In genomic region chr11:76768091-76769047, GRCh38 we compare ENCODE assay signal across 1 cellular context.
TF ChIP-seq lines count a peak whose summit lies in the region.

No MANE protein-coding gene starts in this region.

TF ChIP-seq in K562, 482 proteins besides CTCF, POLR2A, EP300 and RAD21 (continued from another document):
- TF ChIP-seq PURB (CRISPR knock-in tag; IDR thresholded peaks at IDR 0.05; ENCODE audit: low read depth): no peak
- TF ChIP-seq ZBTB11 (CRISPR knock-in tag; IDR thresholded peaks at IDR 0.05): no peak
- TF ChIP-seq RBM34 (IDR thresholded peaks at IDR 0.05; ENCODE audit: borderline replicate concordance, insufficient read depth, low read length): no peak
- no peak for TF ChIP-seq ZNF592 (IDR thresholded peaks at IDR 0.05)
- no peak for TF ChIP-seq ZNF695 (CRISPR knock-in tag; IDR thresholded peaks at IDR 0.05)
- TF ChIP-seq ZNF655 (CRISPR knock-in tag; IDR thresholded peaks at IDR 0.05): no peak
- no peak for TF ChIP-seq ETV6 (IDR thresholded peaks at IDR 0.05; ENCODE audit: borderline replicate concordance in 1 of 2, low read depth in 2 of 2, low read length in 1 of 2)
- no peak for TF ChIP-seq ETV6 (CRISPR knock-in tag; IDR thresholded peaks at IDR 0.05; ENCODE audit: borderline replicate concordance)
- TF ChIP-seq, protein P1, sequence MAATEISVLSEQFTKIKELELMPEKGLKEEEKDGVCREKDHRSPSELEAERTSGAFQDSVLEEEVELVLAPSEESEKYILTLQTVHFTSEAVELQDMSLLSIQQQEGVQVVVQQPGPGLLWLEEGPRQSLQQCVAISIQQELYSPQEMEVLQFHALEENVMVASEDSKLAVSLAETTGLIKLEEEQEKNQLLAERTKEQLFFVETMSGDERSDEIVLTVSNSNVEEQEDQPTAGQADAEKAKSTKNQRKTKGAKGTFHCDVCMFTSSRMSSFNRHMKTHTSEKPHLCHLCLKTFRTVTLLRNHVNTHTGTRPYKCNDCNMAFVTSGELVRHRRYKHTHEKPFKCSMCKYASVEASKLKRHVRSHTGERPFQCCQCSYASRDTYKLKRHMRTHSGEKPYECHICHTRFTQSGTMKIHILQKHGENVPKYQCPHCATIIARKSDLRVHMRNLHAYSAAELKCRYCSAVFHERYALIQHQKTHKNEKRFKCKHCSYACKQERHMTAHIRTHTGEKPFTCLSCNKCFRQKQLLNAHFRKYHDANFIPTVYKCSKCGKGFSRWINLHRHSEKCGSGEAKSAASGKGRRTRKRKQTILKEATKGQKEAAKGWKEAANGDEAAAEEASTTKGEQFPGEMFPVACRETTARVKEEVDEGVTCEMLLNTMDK (IDR thresholded peaks at IDR 0.05; ENCODE audit: borderline replicate concordance, insufficient read depth, low read depth, low read length, poor library complexity, severe bottlenecking): no peak
- no peak for TF ChIP-seq RAD51 (IDR thresholded peaks at IDR 0.05; ENCODE audit: borderline replicate concordance, low read depth)
- TF ChIP-seq CHD1 (IDR thresholded peaks at IDR 0.05; ENCODE audit: low read length): no peak
- TF ChIP-seq ZNF589 (CRISPR knock-in tag; IDR thresholded peaks at IDR 0.05; ENCODE audit: low read depth): no peak
